ENCODE assay signal across 14 cellular contexts in the genomic region with DNA sequence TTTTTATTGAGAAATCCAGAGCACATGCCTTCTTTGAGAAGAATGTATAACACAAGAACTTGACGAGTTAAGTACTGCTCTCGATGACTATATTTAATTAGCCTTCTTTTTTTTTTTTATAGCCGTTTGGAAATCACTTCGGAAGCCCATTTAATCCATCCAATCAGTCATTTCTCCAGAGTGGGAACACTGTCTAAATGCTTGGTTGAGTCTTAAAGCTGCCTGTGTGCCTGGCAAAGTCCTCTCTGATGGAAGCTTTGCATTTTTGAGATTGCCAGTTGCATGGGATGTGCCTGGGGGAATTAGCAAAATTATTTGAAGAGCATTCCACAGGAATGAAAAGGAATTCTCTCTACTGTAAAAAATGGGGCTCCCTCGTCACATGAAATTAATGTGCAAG.
"Had no signal": no experiment of that assay in that cellular context is flagged by ENCODE, and none has a peak within 500 bp of the region (broad histone marks: within the 10 kb centered on the region; RNA-seq: fewer than 3 reads in every experiment).

No MANE protein-coding gene starts in this region.

- DNase-seq: activated CD4-positive, alpha-beta T cell treated with anti-CD3 and anti-CD28 coated beads, Interleukin-2, amount 10 ng/mL, durations not matched to agents 24 days and 14 days; activated naive CD4-positive, alpha-beta T cell; effector memory CD8-positive, alpha-beta T cell; glutamatergic neuron; lower lobe of right lung; mucosa of descending colon; T1000; thyroid gland; uterus; WERI-Rb-1 had no signal

- H3K4me3 Mint-ChIP-seq: activated CD4-positive, alpha-beta T cell treated with anti-CD3 and anti-CD28 coated beads, Interleukin-2, amount 10 ng/mL, durations not matched to agents 24 days and 14 days; activated T-helper 1 cell treated with anti-CD3 and anti-CD28 coated beads, Interleukin-12 subunit alpha, Interleukin-12 subunit beta, Interleukin-2, Interleukin-4 antibody, amounts not matched to agents 30 ng/mL and 10 ng/mL and 1 ng/mL, durations not matched to agents 14 hours and 24 hours and 36 hours; dendritic cell treated with granulocyte-macrophage colony-stimulating factor and Interleukin-4, amounts not matched to agents 40 ng/mL and 50 ng/mL, for 4 days; effector memory CD8-positive, alpha-beta T cell; natural killer cell treated with Interleukin-12 subunit alpha and Interleukin-12 subunit beta and Interleukin-15 and Interleukin-18, amount 100 ng/mL, for 72 hours had no signal

- H3K27me3 ChIP-seq: thyroid gland, uterus had no signal

- H3K27ac Mint-ChIP-seq: activated CD4-positive, alpha-beta T cell treated with anti-CD3 and anti-CD28 coated beads, Interleukin-2, amount 10 ng/mL, durations not matched to agents 24 days and 14 days; activated T-helper 1 cell treated with anti-CD3 and anti-CD28 coated beads, Interleukin-12 subunit alpha, Interleukin-12 subunit beta, Interleukin-2, Interleukin-4 antibody, amounts not matched to agents 30 ng/mL and 10 ng/mL and 1 ng/mL, durations not matched to agents 14 hours and 24 hours and 36 hours; dendritic cell treated with granulocyte-macrophage colony-stimulating factor and Interleukin-4, amounts not matched to agents 40 ng/mL and 50 ng/mL, for 4 days; effector memory CD8-positive, alpha-beta T cell; natural killer cell treated with Interleukin-12 subunit alpha and Interleukin-12 subunit beta and Interleukin-15 and Interleukin-18, amount 100 ng/mL, for 72 hours had no signal

- H3K9me3 ChIP-seq: lower lobe of right lung, mucosa of descending colon, thyroid gland, uterus had no signal

- H3K4me3 ChIP-seq: lower lobe of right lung, mucosa of descending colon, thyroid gland, uterus had no signal

- H3K9me3 Mint-ChIP-seq: activated CD4-positive, alpha-beta T cell treated with anti-CD3 and anti-CD28 coated beads, Interleukin-2, amount 10 ng/mL, durations not matched to agents 24 days and 14 days; activated T-helper 1 cell treated with anti-CD3 and anti-CD28 coated beads, Interleukin-12 subunit alpha, Interleukin-12 subunit beta, Interleukin-2, Interleukin-4 antibody, amounts not matched to agents 30 ng/mL and 10 ng/mL and 1 ng/mL, durations not matched to agents 14 hours and 24 hours and 36 hours; dendritic cell treated with granulocyte-macrophage colony-stimulating factor and Interleukin-4, amounts not matched to agents 40 ng/mL and 50 ng/mL, for 4 days; effector memory CD8-positive, alpha-beta T cell had no signal

- H3K27ac ChIP-seq: epithelial cell of prostate, lower lobe of right lung, thyroid gland, uterus, WERI-Rb-1 had no signal

- H3K36me3 Mint-ChIP-seq: natural killer cell treated with Interleukin-12 subunit alpha and Interleukin-12 subunit beta and Interleukin-15 and Interleukin-18, amount 100 ng/mL, for 72 hours had no signal

- H3K27me3 Mint-ChIP-seq: activated CD4-positive, alpha-beta T cell treated with anti-CD3 and anti-CD28 coated beads, Interleukin-2, amount 10 ng/mL, durations not matched to agents 24 days and 14 days; dendritic cell treated with granulocyte-macrophage colony-stimulating factor and Interleukin-4, amounts not matched to agents 40 ng/mL and 50 ng/mL, for 4 days had no signal

- H3K4me1 ChIP-seq: lower lobe of right lung, thyroid gland, uterus had no signal

- H3K4me1 Mint-ChIP-seq: activated CD4-positive, alpha-beta T cell treated with anti-CD3 and anti-CD28 coated beads, Interleukin-2, amount 10 ng/mL, durations not matched to agents 24 days and 14 days had no signal

- H3K36me3 ChIP-seq: lower lobe of right lung, thyroid gland, uterus, WERI-Rb-1 had no signal
